ENCODE assay signal across 2 cellular contexts in genomic region chr9:21326526-21327139, GRCh38.
TF ChIP-seq lines count a peak whose summit lies in the region.

No MANE protein-coding gene starts in this region.

TF ChIP-seq in HEK293, 187 proteins besides CTCF, POLR2A, EP300 and RAD21 (continued from another document):
- no peak for TF ChIP-seq PRDM2 (tag by site-specific recombination; IDR thresholded peaks at IDR 0.05; ENCODE audit: borderline replicate concordance)

TF ChIP-seq in WTC11, 78 proteins besides CTCF, POLR2A, EP300 and RAD21 (continued from another document):
- TF ChIP-seq E2F1 (CRISPR knock-in tag; IDR thresholded peaks at IDR 0.05) (no peak), GRHL2 (CRISPR knock-in tag; IDR thresholded peaks at IDR 0.05; ENCODE audit: insufficient replicate concordance, severe bottlenecking) (no peak)
- TF ChIP-seq, protein P1, sequence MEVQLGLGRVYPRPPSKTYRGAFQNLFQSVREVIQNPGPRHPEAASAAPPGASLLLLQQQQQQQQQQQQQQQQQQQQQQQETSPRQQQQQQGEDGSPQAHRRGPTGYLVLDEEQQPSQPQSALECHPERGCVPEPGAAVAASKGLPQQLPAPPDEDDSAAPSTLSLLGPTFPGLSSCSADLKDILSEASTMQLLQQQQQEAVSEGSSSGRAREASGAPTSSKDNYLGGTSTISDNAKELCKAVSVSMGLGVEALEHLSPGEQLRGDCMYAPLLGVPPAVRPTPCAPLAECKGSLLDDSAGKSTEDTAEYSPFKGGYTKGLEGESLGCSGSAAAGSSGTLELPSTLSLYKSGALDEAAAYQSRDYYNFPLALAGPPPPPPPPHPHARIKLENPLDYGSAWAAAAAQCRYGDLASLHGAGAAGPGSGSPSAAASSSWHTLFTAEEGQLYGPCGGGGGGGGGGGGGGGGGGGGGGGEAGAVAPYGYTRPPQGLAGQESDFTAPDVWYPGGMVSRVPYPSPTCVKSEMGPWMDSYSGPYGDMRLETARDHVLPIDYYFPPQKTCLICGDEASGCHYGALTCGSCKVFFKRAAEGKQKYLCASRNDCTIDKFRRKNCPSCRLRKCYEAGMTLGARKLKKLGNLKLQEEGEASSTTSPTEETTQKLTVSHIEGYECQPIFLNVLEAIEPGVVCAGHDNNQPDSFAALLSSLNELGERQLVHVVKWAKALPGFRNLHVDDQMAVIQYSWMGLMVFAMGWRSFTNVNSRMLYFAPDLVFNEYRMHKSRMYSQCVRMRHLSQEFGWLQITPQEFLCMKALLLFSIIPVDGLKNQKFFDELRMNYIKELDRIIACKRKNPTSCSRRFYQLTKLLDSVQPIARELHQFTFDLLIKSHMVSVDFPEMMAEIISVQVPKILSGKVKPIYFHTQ (CRISPR knock-in tag; IDR thresholded peaks at IDR 0.05): no peak
